Comparison of ENCODE assay signal across 7 cellular contexts in genomic region chr1:12196641-12197482, GRCh38. TPM values are rescaled to one million over a fixed set of nuclear protein-coding genes. Genes with fewer than 3 reads are reported as not detected.
DNase-seq lines count a peak whose midpoint lies in the region; TF ChIP-seq lines count a peak whose summit lies in the region.

No MANE protein-coding gene starts in this region.

- no peak overlapping the region for H3K9ac ChIP-seq in trophoblast cell (ENCODE audit: low read length)

- no peak overlapping the region for H3K14ac ChIP-seq in trophoblast cell (ENCODE audit: low read length)

- WGBS in trophoblast cell (ENCODE audit: extremely low coverage, insufficient coverage, insufficient read length), result no CpG with 5 or more reads among the region's 20 CpGs

- DNase-seq in GM10248 (ENCODE audit: extremely low spot score) (no peak), NCI-H1930 (lab: John Stamatoyannopoulos, UW) (peak; percentile 35 to 42), choroid plexus epithelial cell (ENCODE audit: low read depth) (no peak), trophoblast cell (peak; percentile 48 to 65), glomerular visceral epithelial cell (ENCODE audit: extremely low spot score) (no peak), GDM1 (lab: John Stamatoyannopoulos, UW) (no peak), kidney tubule cell (ENCODE audit: low spot score) (no peak)

- H3K4ac ChIP-seq in trophoblast cell (ENCODE audit: low read depth, low read length), result no peak overlapping the region

- no peak overlapping the region for H3K27ac ChIP-seq in trophoblast cell (ENCODE audit: low read depth, low read length)

- H3K36me3 ChIP-seq in trophoblast cell (ENCODE audit: control insufficient read depth in 1 of 2, insufficient read depth in 2 of 2, low read length in 2 of 2), result peaks cover 5% of the 10 kb centered on the region in 2 experiments

- no peak overlapping the region for H4K91ac ChIP-seq in trophoblast cell (ENCODE audit: low read depth, low read length)

- H3K4me1 ChIP-seq in trophoblast cell (ENCODE audit: control insufficient read depth in 1 of 2, insufficient read depth in 2 of 2, low read length in 2 of 2), result peaks cover 0 to 5% of the 10 kb centered on the region in 2 experiments

- no peak overlapping the region for H2BK120ac ChIP-seq in trophoblast cell (ENCODE audit: insufficient read depth, low read length, poor library complexity)

- no peak overlapping the region for H4K8ac ChIP-seq in trophoblast cell (ENCODE audit: low read depth, low read length)

- H3K4me3 ChIP-seq in choroid plexus epithelial cell (ENCODE audit: low read depth, low read length) (no peak overlapping the region), trophoblast cell (ENCODE audit: low read depth, low read length) (no peak overlapping the region)

- no peak overlapping the region for H2BK12ac ChIP-seq in trophoblast cell (ENCODE audit: low read length)

- H3K4me2 ChIP-seq in trophoblast cell (ENCODE audit: low read length), result no peak overlapping the region

- H3K79me2 ChIP-seq in trophoblast cell (ENCODE audit: control insufficient read depth, insufficient read depth, low read length, poor library complexity), result no peaks in the 10 kb centered on the region

- POLR2A ChIA-PET in GM10248 (lab: Yijun Ruan, JAX), result no interaction called here

- H3K18ac ChIP-seq in trophoblast cell (ENCODE audit: low read length), result no peak overlapping the region

- CTCF ChIA-PET in GM10248 (lab: Yijun Ruan, JAX), result interaction anchor here (0.7 to 16.7 kb wide), 11 partner anchors 8 to 74 kb away, joined by 3 to 294 read pairs (median 5); no protein-coding TSS in a partner anchor

- TF ChIP-seq CTCF in GM10248 (IDR thresholded peaks at IDR 0.05; ENCODE audit: control extremely low read depth, extremely low read depth, low read depth, missing control alignments), result peak; percentile 10
- TF ChIP-seq CTCF in choroid plexus epithelial cell (conservative IDR thresholded peaks at IDR 0.05; ENCODE audit: low read depth, low read length), result peak; percentile 23

- H2BK5ac ChIP-seq in trophoblast cell (ENCODE audit: low read depth, low read length, poor library complexity), result no peak overlapping the region

- no peaks in the 10 kb centered on the region for H3K79me1 ChIP-seq in trophoblast cell (ENCODE audit: low read length)

- no peak overlapping the region for H3K23ac ChIP-seq in trophoblast cell (ENCODE audit: low read length)

- H2AK5ac ChIP-seq in trophoblast cell (ENCODE audit: low read length), result no peak overlapping the region

- no peak overlapping the region for H2AFZ ChIP-seq in trophoblast cell (ENCODE audit: insufficient read depth, low read length, poor library complexity)

- H3K9me3 ChIP-seq in trophoblast cell (ENCODE audit: insufficient read depth, low read depth, low read length), result peaks cover 2% of the 10 kb centered on the region

- H3K27me3 ChIP-seq in trophoblast cell (ENCODE audit: insufficient read depth, low read length), result no peaks in the 10 kb centered on the region

- no peak overlapping the region for H4K12ac ChIP-seq in trophoblast cell (ENCODE audit: low read depth, low read length)

RNA-seq across cellular contexts. Expression of gene TNFRSF1B, which starts 30.1 kb away (rescaled TPM):
- polyA plus RNA-seq in trophoblast cell (2013), result 239 and 247 TPM in 2 replicates

RNA-seq across cellular contexts. Expression of gene VPS13D, which starts 33.0 kb away (rescaled TPM):
- 10.5 TPM in 2 replicates for polyA plus RNA-seq in trophoblast cell (2013)

Comparison
In these comparisons a context has a peak if more than half of its experiments do, and no peak if none do; other contexts are left out.
1. DNase-seq: peak in NCI-H1930 (2 of 2) and trophoblast cell (2 of 2); none in GM10248 (single experiment), choroid plexus epithelial cell (single experiment), glomerular visceral epithelial cell (single experiment), GDM1 (single experiment) and kidney tubule cell (single experiment).